ENCODE assay signal across 1 cellular context in genomic region chr17:76191891-76192290, GRCh38.
TF ChIP-seq lines count a peak whose summit lies in the region.

No MANE protein-coding gene starts in this region.

TF ChIP-seq in HepG2, 621 proteins besides CTCF, POLR2A, EP300 and RAD21:
- TF ChIP-seq GLMP (CRISPR knock-in tag; IDR thresholded peaks at IDR 0.05; ENCODE audit: borderline replicate concordance) (no peak), PAF1 (CRISPR knock-in tag; IDR thresholded peaks at IDR 0.05) (no peak), NR0B2 (CRISPR knock-in tag; IDR thresholded peaks at IDR 0.05) (no peak), BCL6 (CRISPR knock-in tag; IDR thresholded peaks at IDR 0.05) (peak; percentile 76), PLSCR1 (CRISPR knock-in tag; IDR thresholded peaks at IDR 0.05; ENCODE audit: borderline replicate concordance) (no peak)
